Comparison of ENCODE assay signal across 1 cellular context in the genomic region with DNA sequence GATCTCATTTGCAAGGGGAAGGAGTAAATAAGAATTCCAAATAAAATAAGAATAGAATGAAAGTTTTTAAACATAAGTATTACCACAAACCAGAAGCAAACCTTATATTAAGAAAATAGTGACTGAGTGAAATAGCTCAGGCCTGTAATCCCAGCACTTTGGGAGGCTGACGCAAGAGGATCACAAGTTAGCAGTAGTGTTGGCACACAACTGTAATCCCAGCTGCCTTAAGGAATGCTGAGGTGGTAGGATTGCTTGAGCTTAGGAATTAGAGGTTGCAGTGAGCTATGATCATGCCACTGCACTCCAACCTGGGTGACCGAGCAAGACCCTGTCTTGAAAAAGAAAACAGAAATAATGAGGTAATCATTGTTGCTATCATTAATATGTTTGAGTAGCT.
TF ChIP-seq lines count a peak whose summit lies in the region.

No MANE protein-coding gene starts in this region.

TF ChIP-seq in IMR-90, 13 proteins besides CTCF, POLR2A, EP300 and RAD21:
- no peak for TF ChIP-seq MAFK (IDR thresholded peaks at IDR 0.05; ENCODE audit: low read depth, low read length)
- peak; percentile 61; the same call in 1 of the 2 replicates for TF ChIP-seq CEBPB (IDR thresholded peaks at IDR 0.05; ENCODE audit: low read depth, low read length)
